ENCODE assay signal across 17 cellular contexts in the genomic region with DNA sequence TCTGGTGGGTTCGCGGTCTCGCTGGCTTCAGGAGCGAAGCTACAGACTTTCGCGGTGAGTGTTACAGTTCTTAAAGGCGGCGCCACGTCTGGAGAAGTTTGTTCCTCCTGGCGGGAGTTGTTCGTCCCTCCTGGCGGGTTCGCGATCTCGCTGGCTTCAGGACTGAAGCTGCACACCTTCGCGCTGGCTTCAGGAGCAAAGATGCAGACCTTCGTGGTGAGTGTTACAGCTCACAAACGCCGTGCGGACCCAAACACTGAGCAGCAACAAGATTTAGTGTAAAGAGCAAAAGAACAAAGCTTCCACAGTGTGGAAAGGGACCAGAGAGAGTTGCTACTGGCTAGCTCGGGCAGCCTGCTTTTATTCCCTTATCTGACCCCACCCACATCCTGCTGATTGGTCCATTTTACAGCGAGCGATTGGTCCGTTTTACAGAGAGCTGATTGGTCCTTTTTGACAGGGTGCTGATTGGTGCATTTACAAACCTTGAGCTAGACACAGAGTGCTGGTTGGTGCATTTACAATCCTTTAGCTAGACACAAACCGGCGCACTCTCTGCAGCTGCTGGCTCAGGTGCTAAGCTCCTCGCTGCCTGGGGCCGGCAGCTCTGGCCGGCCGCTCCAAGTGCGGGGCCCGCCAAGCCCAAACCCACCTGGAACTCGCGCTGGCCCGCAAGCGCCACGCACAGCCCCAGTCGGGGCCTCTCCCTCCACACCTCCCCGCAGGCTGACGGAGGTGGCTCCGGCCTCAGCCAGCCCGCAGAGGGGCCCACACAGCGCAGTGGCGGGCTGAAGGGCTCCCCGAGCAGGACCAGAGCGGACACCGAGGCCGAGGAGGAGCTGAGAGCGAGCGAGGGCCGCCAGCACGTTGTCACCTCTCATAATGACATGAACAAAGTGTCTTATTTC.
DNase-seq lines count a peak whose midpoint lies in the region; ATAC-seq, FAIRE-seq and TF ChIP-seq lines count a peak whose summit lies in the region.
"Had no signal": no experiment of that assay in that cellular context is flagged by ENCODE, and none has a peak within 500 bp of the region (broad histone marks: within the 10 kb centered on the region; RNA-seq: fewer than 3 reads in every experiment).

No MANE protein-coding gene starts in this region.

- no peaks in the 10 kb centered on the region for H3K36me3 ChIP-seq in K562 (ENCODE audit: control insufficient read depth, insufficient read depth, low read length)
- H3K36me3 ChIP-seq: BE2C, HAP-1 had no signal

- WGBS in K562 (ENCODE audit: insufficient coverage, low coverage, missing lambda C conversion rate), result 1% methylated on average over 53 of the region's 53 CpGs

- CTCF ChIA-PET in K562 (lab: Yijun Ruan, JAX; ENCODE audit: low intra/inter-chr PET ratio), result no interaction called here

- ATAC-seq in stimulated activated naive CD8-positive, alpha-beta T cell treated with anti-CD3 and anti-CD28 coated beads, Interleukin-15, amount 100 ng/mL, for 72 hours, result peak; percentile 43
- ATAC-seq in stimulated activated naive CD8-positive, alpha-beta T cell treated with anti-CD3 and anti-CD28 coated beads, Interleukin-15, Interleukin-2, amounts not matched to agents 100 U/mL and 50 U/mL, for 24 hours, result no peak
- ATAC-seq in K562, result peak; percentile 40; the same call in 2 of the 3 replicates
- ATAC-seq in stimulated activated memory B cell treated with anti-CD40 and anti-IgM and Interleukin-4, amounts not matched to agents 10 μg/mL and 1 μg/mL and 100 μg/mL, for 72 hours, result peak; percentile 27
- no peak for ATAC-seq in GM18861 (IDR thresholded peaks at IDR 0.05; ENCODE audit: unreplicated experiment)

- no peak overlapping the region for H3K4me3 Mint-ChIP-seq in stimulated activated naive CD8-positive, alpha-beta T cell treated with anti-CD3 and anti-CD28 coated beads, Interleukin-15, amount 100 ng/mL, for 72 hours
- H3K4me3 Mint-ChIP-seq in stimulated activated memory B cell treated with anti-CD40 and anti-IgM and Interleukin-4, amounts not matched to agents 10 μg/mL and 1 μg/mL and 100 μg/mL, for 72 hours, result no peak overlapping the region

- no peak for FAIRE-seq in K562 (lab: Jason Lieb, UNC)
- FAIRE-seq: A204.1, GM12892, GM18507 had no signal

- no peak for DNase-seq in stimulated activated naive CD8-positive, alpha-beta T cell treated with anti-CD3 and anti-CD28 coated beads, Interleukin-15, amount 100 ng/mL, for 72 hours
- no peak for DNase-seq in stimulated activated naive CD8-positive, alpha-beta T cell treated with anti-CD3 and anti-CD28 coated beads, Interleukin-15, Interleukin-2, amounts not matched to agents 100 U/mL and 50 U/mL, for 24 hours
- DNase-seq in K562 (ENCODE audit: extremely low read depth in 1 of 4, low spot score in 3 of 4), result no peak
- DNase-seq in NCI-H1694 treated with DMSO at 0.1 percent for 48 hours (lab: John Stamatoyannopoulos, UW), result no peak
- DNase-seq: ACHN; BE2C; C1 segment of cervical spinal cord; CD4-positive, CD25-positive, alpha-beta regulatory T cell; DMS153; DMS79; GDM1 had no signal

- H3K9ac ChIP-seq in K562 (ENCODE audit: insufficient read depth in 1 of 2, low read depth in 2 of 2, low read length in 2 of 2), result no peak overlapping the region; a peak in 1 of 4 replicates

- no peak overlapping the region; the same call in 1 of the 2 replicates for H3K4me2 ChIP-seq in K562 (ENCODE audit: insufficient read depth, low read length)

- no TSS peak for BruUV-seq in K562 (replicated peaks; lab: Mats Ljungman, UMichigan)

- H3K27me3 ChIP-seq in K562 (ENCODE audit: control insufficient read depth in 2 of 2, insufficient read depth in 2 of 2, low read length in 2 of 2), result no peaks in the 10 kb centered on the region
- H3K27me3 ChIP-seq: BE2C had no signal

- H3K27ac Mint-ChIP-seq in stimulated activated naive CD8-positive, alpha-beta T cell treated with anti-CD3 and anti-CD28 coated beads, Interleukin-15, amount 100 ng/mL, for 72 hours, result no peak overlapping the region
- no peak overlapping the region for H3K27ac Mint-ChIP-seq in stimulated activated memory B cell treated with anti-CD40 and anti-IgM and Interleukin-4, amounts not matched to agents 10 μg/mL and 1 μg/mL and 100 μg/mL, for 72 hours
- H3K27ac Mint-ChIP-seq: CD4-positive, CD25-positive, alpha-beta regulatory T cell had no signal

- in situ Hi-C loops in K562 (cut with MboI), result no loop called here

- intact Hi-C loops in K562 (cut with micrococcal nuclease), result no loop called here

- TF ChIP-seq EP300 in K562 (IDR thresholded peaks at IDR 0.05; ENCODE audit: low read length), result no peak

- H3K4me1 ChIP-seq in K562 (replicated peaks in 1 of 2; ENCODE audit: control insufficient read depth in 2 of 2, insufficient read depth in 2 of 2, low read length in 2 of 2), result peaks cover 0 to 3% of the 10 kb centered on the region in 2 experiments; a peak in 1 of 5 replicates
- H3K4me1 ChIP-seq: BE2C, HAP-1 had no signal

- no peaks in the 10 kb centered on the region for H3K79me2 ChIP-seq in K562 (ENCODE audit: control insufficient read depth, insufficient read depth, low read length)

- no peaks in the 10 kb centered on the region for H4K20me1 ChIP-seq in K562 (replicated peaks; ENCODE audit: control insufficient read depth, insufficient read depth, low read length)

- H3K36me3 Mint-ChIP-seq in stimulated activated memory B cell treated with anti-CD40 and anti-IgM and Interleukin-4, amounts not matched to agents 10 μg/mL and 1 μg/mL and 100 μg/mL, for 72 hours, result no peaks in the 10 kb centered on the region
- H3K36me3 Mint-ChIP-seq: CD4-positive, CD25-positive, alpha-beta regulatory T cell had no signal

- no peak overlapping the region for H2AFZ ChIP-seq in K562 (ENCODE audit: low read depth, low read length)

- TF ChIP-seq POLR2A in K562 (conservative IDR thresholded peaks at IDR 0.05), result no peak

- no peaks in the 10 kb centered on the region for H3K9me3 ChIP-seq in K562 (replicated peaks; ENCODE audit: control insufficient read depth, insufficient read depth, low read depth, low read length)
- H3K9me3 ChIP-seq: HAP-1 had no signal

- H3K4me1 Mint-ChIP-seq in stimulated activated naive CD8-positive, alpha-beta T cell treated with anti-CD3 and anti-CD28 coated beads, Interleukin-15, amount 100 ng/mL, for 72 hours, result no peaks in the 10 kb centered on the region
- H3K4me1 Mint-ChIP-seq in stimulated activated memory B cell treated with anti-CD40 and anti-IgM and Interleukin-4, amounts not matched to agents 10 μg/mL and 1 μg/mL and 100 μg/mL, for 72 hours, result no peaks in the 10 kb centered on the region

- TF ChIP-seq CTCF in K562 (IDR thresholded peaks at IDR 0.05 in 2 of 3, conservative IDR thresholded peaks at IDR 0.05 in 1 of 3; ENCODE audit: insufficient read depth in 2 of 3, low read depth in 1 of 3, low read length in 3 of 3), result no peak

- no peak overlapping the region; the same call in 1 of the 2 replicates for H3K4me3 ChIP-seq in K562
- H3K4me3 ChIP-seq: HAP-1 had no signal

- no peak overlapping the region for H3K27ac ChIP-seq in K562 (ENCODE audit: extremely low read depth, low read depth, low read length)

- H3K9me1 ChIP-seq in K562 (ENCODE audit: control insufficient read depth, insufficient read depth, low read length), result no peaks in the 10 kb centered on the region

- peaks cover 5 to 18% of the 10 kb centered on the region in 2 donors for H3K9me3 Mint-ChIP-seq in stimulated activated naive CD8-positive, alpha-beta T cell treated with anti-CD3 and anti-CD28 coated beads, Interleukin-15, amount 100 ng/mL, for 72 hours
- peaks cover 11% of the 10 kb centered on the region for H3K9me3 Mint-ChIP-seq in stimulated activated memory B cell treated with anti-CD40 and anti-IgM and Interleukin-4, amounts not matched to agents 10 μg/mL and 1 μg/mL and 100 μg/mL, for 72 hours

- TF ChIP-seq RAD21 in K562 (CRISPR knock-in tag; conservative IDR thresholded peaks at IDR 0.05 in 1 of 2, IDR thresholded peaks at IDR 0.05 in 1 of 2), result no peak

- no peaks in the 10 kb centered on the region for H3K27me3 Mint-ChIP-seq in stimulated activated naive CD8-positive, alpha-beta T cell treated with anti-CD3 and anti-CD28 coated beads, Interleukin-15, amount 100 ng/mL, for 72 hours
- H3K27me3 Mint-ChIP-seq in stimulated activated memory B cell treated with anti-CD40 and anti-IgM and Interleukin-4, amounts not matched to agents 10 μg/mL and 1 μg/mL and 100 μg/mL, for 72 hours, result no peaks in the 10 kb centered on the region
- H3K27me3 Mint-ChIP-seq: CD4-positive, CD25-positive, alpha-beta regulatory T cell had no signal

- POLR2A ChIA-PET in K562 (lab: Yijun Ruan, JAX), result no interaction called here

TF ChIP-seq in K562, 482 proteins besides CTCF, POLR2A, EP300 and RAD21:
- TF ChIP-seq PYGO2 (tag; IDR thresholded peaks at IDR 0.05), result no peak
- no peak for TF ChIP-seq E2F3 (CRISPR knock-in tag; IDR thresholded peaks at IDR 0.05)
- TF ChIP-seq FOXJ2 (tag; IDR thresholded peaks at IDR 0.05), result no peak
- no peak for TF ChIP-seq ETV6 (IDR thresholded peaks at IDR 0.05; ENCODE audit: borderline replicate concordance in 1 of 2, low read depth in 2 of 2, low read length in 1 of 2)
- TF ChIP-seq ETV6 (CRISPR knock-in tag; IDR thresholded peaks at IDR 0.05; ENCODE audit: borderline replicate concordance), result no peak
- no peak for TF ChIP-seq ZNF561 (CRISPR knock-in tag; conservative IDR thresholded peaks at IDR 0.05)
- TF ChIP-seq NFYB (IDR thresholded peaks at IDR 0.05; ENCODE audit: extremely low read depth, insufficient read length), result peak; percentile 62
- TF ChIP-seq STAT5B (CRISPR knock-in tag; IDR thresholded peaks at IDR 0.05), result no peak
TF ChIP-seq in K562: peak in this region for 1.

Comparison
In these comparisons a context has a peak if more than half of its experiments do, and no peak if none do; other contexts are left out.
1. ATAC-seq: peak in stimulated activated naive CD8-positive, alpha-beta T cell treated with anti-CD3 and anti-CD28 coated beads, Interleukin-15, amount 100 ng/mL, for 72 hours (single experiment), K562 (single experiment) and stimulated activated memory B cell treated with anti-CD40 and anti-IgM and Interleukin-4, amounts not matched to agents 10 μg/mL and 1 μg/mL and 100 μg/mL, for 72 hours (single experiment); none in stimulated activated naive CD8-positive, alpha-beta T cell treated with anti-CD3 and anti-CD28 coated beads, Interleukin-15, Interleukin-2, amounts not matched to agents 100 U/mL and 50 U/mL, for 24 hours (single experiment) and GM18861 (single experiment).